Comparison of ENCODE assay signal across 8 cellular contexts in genomic region chr20:44720617-44720993, GRCh38. TPM values are rescaled to one million over a fixed set of nuclear protein-coding genes. Genes with fewer than 3 reads are reported as not detected.
DNase-seq lines count a peak whose midpoint lies in the region; ATAC-seq, FAIRE-seq and TF ChIP-seq lines count a peak whose summit lies in the region.

No MANE protein-coding gene starts in this region.

- H3K9ac ChIP-seq in HepG2 (ENCODE audit: insufficient read depth, low read depth, low read length) = no peak overlapping the region

- TF ChIP-seq EP300 in HepG2 (IDR thresholded peaks at IDR 0.05; ENCODE audit: low read depth in 2 of 2, low read length in 2 of 2) (no peak), HepG2 (CRISPR knock-in tag; IDR thresholded peaks at IDR 0.05; ENCODE audit: borderline replicate concordance) (no peak)

- TF ChIP-seq RAD21 in HepG2 (CRISPR knock-in tag; IDR thresholded peaks at IDR 0.05) = no peak

- BruUV-seq in HepG2 (replicated peaks; lab: Mats Ljungman, UMichigan) = no TSS peak

- H3K27me3 ChIP-seq in HepG2 (ENCODE audit: control insufficient read depth in 1 of 2, insufficient read depth in 2 of 2, low read length in 2 of 2) = peaks cover 2 to 24% of the 10 kb centered on the region in 2 experiments; a peak in 3 of 5 replicates

- H3K9me3 Mint-ChIP-seq in stimulated activated naive CD8-positive, alpha-beta T cell treated with anti-CD3 and anti-CD28 coated beads, Interleukin-15, amount 100 ng/mL, for 72 hours = no peaks in the 10 kb centered on the region
- no peaks in the 10 kb centered on the region for H3K9me3 Mint-ChIP-seq in activated T-cell treated with anti-CD3 and anti-CD28 coated beads, Interleukin-2, amount 50 U/mL, for 72 hours

- intact Hi-C loops in HepG2 (cut with micrococcal nuclease; ENCODE audit: unreplicated experiment) = no loop called here

- H3K36me3 Mint-ChIP-seq in activated T-cell treated with anti-CD3 and anti-CD28 coated beads, Interleukin-2, amount 50 U/mL, for 72 hours (ENCODE audit: insufficient read depth in 2 of 2) = no peaks in the 10 kb centered on the region

- H3K4me3 ChIP-seq in skin epidermis = no peak overlapping the region
- H3K4me3 ChIP-seq in HepG2 (replicated peaks in 1 of 3; ENCODE audit: insufficient read depth in 1 of 3, low read depth in 2 of 3, low read length in 3 of 3) = no peak overlapping the region

- peaks cover 5% of the 10 kb centered on the region for H3K4me1 Mint-ChIP-seq in stimulated activated naive CD8-positive, alpha-beta T cell treated with anti-CD3 and anti-CD28 coated beads, Interleukin-15, amount 100 ng/mL, for 72 hours
- peaks cover 4% of the 10 kb centered on the region for H3K4me1 Mint-ChIP-seq in activated T-cell treated with anti-CD3 and anti-CD28 coated beads, Interleukin-2, amount 50 U/mL, for 72 hours (ENCODE audit: low read depth)

- POLR2A ChIA-PET in HepG2 (lab: Yijun Ruan, JAX) = no interaction called here

- H3K4me3 Mint-ChIP-seq in stimulated activated naive CD8-positive, alpha-beta T cell treated with anti-CD3 and anti-CD28 coated beads, Interleukin-15, amount 100 ng/mL, for 72 hours = no peak overlapping the region
- H3K4me3 Mint-ChIP-seq in activated T-cell treated with anti-CD3 and anti-CD28 coated beads, Interleukin-2, amount 50 U/mL, for 72 hours = no peak overlapping the region

- no peak for FAIRE-seq in HepG2 (lab: Jason Lieb, UNC)

- CTCF ChIA-PET in HepG2 (lab: Yijun Ruan, JAX; ENCODE audit: low intra/inter-chr PET ratio, low total read pairs) = no interaction called here

- H3K9me3 ChIP-seq in HepG2 (ENCODE audit: low read length) = no peaks in the 10 kb centered on the region

- no peaks in the 10 kb centered on the region for H4K20me1 ChIP-seq in HepG2 (ENCODE audit: insufficient read depth, low read length)

- H3K4me1 ChIP-seq in HepG2 (ENCODE audit: insufficient read depth, low read length) = peaks cover 7% of the 10 kb centered on the region; the same call in 1 of the 2 replicates

- no peaks in the 10 kb centered on the region for H3K36me3 ChIP-seq in HepG2 (replicated peaks in 1 of 2; ENCODE audit: control insufficient read depth in 1 of 2, insufficient read depth in 2 of 2, low read length in 2 of 2)

- H3K4me2 ChIP-seq in HepG2 (ENCODE audit: low read depth, low read length) = no peak overlapping the region

- in situ Hi-C loops in HepG2 (cut with HindIII; ENCODE audit: extremely low pct_ligation_motif_present, low pct_unique_long_range_greater_than_20kb) = no loop called here

- no peaks in the 10 kb centered on the region for H3K27me3 Mint-ChIP-seq in stimulated activated naive CD8-positive, alpha-beta T cell treated with anti-CD3 and anti-CD28 coated beads, Interleukin-15, amount 100 ng/mL, for 72 hours
- H3K27me3 Mint-ChIP-seq in activated T-cell treated with anti-CD3 and anti-CD28 coated beads, Interleukin-2, amount 50 U/mL, for 72 hours (ENCODE audit: low read depth) = no peaks in the 10 kb centered on the region

- no peaks in the 10 kb centered on the region for H3K79me2 ChIP-seq in HepG2 (ENCODE audit: insufficient read depth, low read length)

- no peak for TF ChIP-seq CTCF in HepG2 (CRISPR knock-in tag; IDR thresholded peaks at IDR 0.05)

- peak; percentile 78 for DNase-seq in GM03348 (ENCODE audit: low spot score)
- DNase-seq in T1000 (lab: John Stamatoyannopoulos, UW) = peak; percentile 91
- DNase-seq in glomerular visceral epithelial cell (ENCODE audit: extremely low spot score) = peak; percentile 88
- DNase-seq in HepG2 (ENCODE audit: low spot score) = no peak
- no peak for DNase-seq in iPS-NIHi11 (ENCODE audit: low spot score)
- no peak for DNase-seq in stimulated activated naive CD8-positive, alpha-beta T cell treated with anti-CD3 and anti-CD28 coated beads, Interleukin-15, amount 100 ng/mL, for 72 hours
- DNase-seq in activated T-cell treated with anti-CD3 and anti-CD28 coated beads, Interleukin-2, amount 50 U/mL, for 72 hours = no peak

- TF ChIP-seq POLR2A in HepG2 (IDR thresholded peaks at IDR 0.05; ENCODE audit: insufficient read depth in 1 of 2, low read depth in 2 of 2, low read length in 2 of 2) = no peak

- H3K27ac Mint-ChIP-seq in stimulated activated naive CD8-positive, alpha-beta T cell treated with anti-CD3 and anti-CD28 coated beads, Interleukin-15, amount 100 ng/mL, for 72 hours = no peak overlapping the region
- H3K27ac Mint-ChIP-seq in activated T-cell treated with anti-CD3 and anti-CD28 coated beads, Interleukin-2, amount 50 U/mL, for 72 hours = no peak overlapping the region

- 7% methylated on average over 6 of the region's 7 CpGs for WGBS in HepG2 (ENCODE audit: low lambda C conversion rate)

- ATAC-seq in HepG2 = no peak
- no peak for ATAC-seq in stimulated activated naive CD8-positive, alpha-beta T cell treated with anti-CD3 and anti-CD28 coated beads, Interleukin-15, amount 100 ng/mL, for 72 hours
- ATAC-seq in activated T-cell treated with anti-CD3 and anti-CD28 coated beads, Interleukin-2, amount 50 U/mL, for 72 hours (replicated peaks in 1 of 2) = no peak

- no peak overlapping the region for H2AFZ ChIP-seq in HepG2 (ENCODE audit: low read length)

- H3K27ac ChIP-seq in skin epidermis = peak overlapping the region in 15 of 21 experiments; percentile 1 to 69 (median 54)
- no peak overlapping the region for H3K27ac ChIP-seq in HepG2 (ENCODE audit: extremely low read length, insufficient read depth, low read length)

TF ChIP-seq in HepG2, 621 proteins besides CTCF, POLR2A, EP300 and RAD21 (continues in another document):
- TF ChIP-seq XBP1 (CRISPR knock-in tag; IDR thresholded peaks at IDR 0.05) (no peak), ZNF552 (CRISPR knock-in tag; IDR thresholded peaks at IDR 0.05; ENCODE audit: borderline replicate concordance) (no peak), BCL3 (CRISPR knock-in tag; IDR thresholded peaks at IDR 0.05) (no peak), SMARCC2 (IDR thresholded peaks at IDR 0.05) (no peak)

RNA-seq across cellular contexts. Expression of gene CCN5, which starts 5.4 kb away (rescaled TPM):
- not detected in 2 replicates for total RNA-seq in HepG2 (2016; rRNA removed; fragmentation: Illumina TruSeq; extraction: Trizol)
- total RNA-seq in HepG2 (2016; cell fraction: cytosol; rRNA removed; fragmentation: Illumina TruSeq; extraction: Trizol; ENCODE audit: low read depth) = not detected in 2 replicates
- not detected in 2 replicates for total RNA-seq in HepG2 (2016; cell fraction: insoluble cytoplasmic fraction; rRNA removed; fragmentation: Illumina TruSeq; extraction: Trizol)
- not detected in 2 replicates for total RNA-seq in HepG2 (2016; cell fraction: membrane; rRNA removed; fragmentation: Illumina TruSeq; extraction: Trizol)
- not detected in 2 replicates for total RNA-seq in HepG2 (2016; cell fraction: nucleus; rRNA removed; fragmentation: Illumina TruSeq; extraction: Trizol)
- polyA plus RNA-seq in HepG2 (2011; rRNA removed) = 0.12 and 0.17 TPM in 2 replicates
- 0.12 and 0.31 TPM in 2 replicates for polyA plus RNA-seq in HepG2 (2011; cell fraction: cytosol; rRNA removed)
- polyA plus RNA-seq in HepG2 (2011; cell fraction: nucleus; rRNA removed) = 0.12 and 0.23 TPM in 2 replicates
- not detected in 2 replicates for polyA plus RNA-seq in HepG2 (2012)
- polyA plus RNA-seq in HepG2 (2016; cell fraction: cytosol; fragmentation: Illumina TruSeq; extraction: Trizol; ENCODE audit: low read depth) = not detected in 2 replicates
- polyA plus RNA-seq in HepG2 (2016; cell fraction: insoluble cytoplasmic fraction; fragmentation: Illumina TruSeq; extraction: Trizol; ENCODE audit: low read depth) = not detected in 2 replicates
- not detected in 2 replicates for polyA plus RNA-seq in HepG2 (2016; cell fraction: membrane; fragmentation: Illumina TruSeq; extraction: Trizol; ENCODE audit: low read depth)
- not detected in 2 replicates for polyA plus RNA-seq in HepG2 (2016; cell fraction: nucleus; fragmentation: Illumina TruSeq; extraction: Trizol; ENCODE audit: insufficient read depth, low read depth)
- polyA minus RNA-seq in HepG2 (2011; rRNA and poly(A)+ RNA removed; ENCODE audit: low replicate concordance) = 0.08 and 46.2 TPM in 2 replicates
- polyA minus RNA-seq in HepG2 (2011; cell fraction: cytosol; rRNA and poly(A)+ RNA removed) = 1.5 and 3.3 TPM in 2 replicates
- polyA minus RNA-seq in HepG2 (2011; cell fraction: nucleus; rRNA and poly(A)+ RNA removed) = 1.1 and 1.7 TPM in 2 replicates
- not detected for total RNA-seq in activated T-cell treated with anti-CD3 and anti-CD28 coated beads, Interleukin-2, amount 50 U/mL, for 72 hours

RNA-seq across cellular contexts. Expression of gene KCNK15, which starts 25.1 kb away (rescaled TPM):
- not detected in 2 replicates for total RNA-seq in HepG2 (2016; rRNA removed; fragmentation: Illumina TruSeq; extraction: Trizol)
- total RNA-seq in HepG2 (2016; cell fraction: cytosol; rRNA removed; fragmentation: Illumina TruSeq; extraction: Trizol; ENCODE audit: low read depth) = not detected in 2 replicates
- not detected in 2 replicates for total RNA-seq in HepG2 (2016; cell fraction: insoluble cytoplasmic fraction; rRNA removed; fragmentation: Illumina TruSeq; extraction: Trizol)
- total RNA-seq in HepG2 (2016; cell fraction: membrane; rRNA removed; fragmentation: Illumina TruSeq; extraction: Trizol) = not detected in 2 replicates
- total RNA-seq in HepG2 (2016; cell fraction: nucleus; rRNA removed; fragmentation: Illumina TruSeq; extraction: Trizol) = not detected in 2 replicates
- 0.03 TPM in 1 of 2 replicates, not detected in the other for polyA plus RNA-seq in HepG2 (2011; rRNA removed)
- not detected in 2 replicates for polyA plus RNA-seq in HepG2 (2011; cell fraction: cytosol; rRNA removed)
- not detected in 2 replicates for polyA plus RNA-seq in HepG2 (2011; cell fraction: nucleus; rRNA removed)
- not detected in 2 replicates for polyA plus RNA-seq in HepG2 (2012)
- polyA plus RNA-seq in HepG2 (2016; cell fraction: cytosol; fragmentation: Illumina TruSeq; extraction: Trizol; ENCODE audit: low read depth) = not detected in 2 replicates
- polyA plus RNA-seq in HepG2 (2016; cell fraction: insoluble cytoplasmic fraction; fragmentation: Illumina TruSeq; extraction: Trizol; ENCODE audit: low read depth) = not detected in 2 replicates
- polyA plus RNA-seq in HepG2 (2016; cell fraction: membrane; fragmentation: Illumina TruSeq; extraction: Trizol; ENCODE audit: low read depth) = not detected in 2 replicates
- polyA plus RNA-seq in HepG2 (2016; cell fraction: nucleus; fragmentation: Illumina TruSeq; extraction: Trizol; ENCODE audit: insufficient read depth, low read depth) = not detected in 2 replicates
- polyA minus RNA-seq in HepG2 (2011; rRNA and poly(A)+ RNA removed; ENCODE audit: low replicate concordance) = 26.5 TPM in 1 of 2 replicates, not detected in the other
- polyA minus RNA-seq in HepG2 (2011; cell fraction: cytosol; rRNA and poly(A)+ RNA removed) = 0.20 and 0.35 TPM in 2 replicates
- 0.39 TPM in 1 of 2 replicates, not detected in the other for polyA minus RNA-seq in HepG2 (2011; cell fraction: nucleus; rRNA and poly(A)+ RNA removed)
- total RNA-seq in activated T-cell treated with anti-CD3 and anti-CD28 coated beads, Interleukin-2, amount 50 U/mL, for 72 hours = under 1 TPM; 0.48 to 0.63 TPM

Comparison
In these comparisons a context has a peak if more than half of its experiments do, and no peak if none do; other contexts are left out.
1. DNase-seq: peak in GM03348 (single experiment), T1000 (single experiment) and glomerular visceral epithelial cell (single experiment); none in HepG2 (single experiment), iPS-NIHi11 (single experiment), stimulated activated naive CD8-positive, alpha-beta T cell treated with anti-CD3 and anti-CD28 coated beads, Interleukin-15, amount 100 ng/mL, for 72 hours (0 of 2) and activated T-cell treated with anti-CD3 and anti-CD28 coated beads, Interleukin-2, amount 50 U/mL, for 72 hours (0 of 2).